ENCODE assay signal across 1 cellular context in genomic region chr5:108747111-108748009, GRCh38.
TF ChIP-seq lines count a peak whose summit lies in the region.

Gene FER, plus strand, starts transcription at chr5:108747897. Its CDS starts 50,286 bp downstream, at chr5:108798183.

TF ChIP-seq in IMR-90, 13 proteins besides CTCF, POLR2A, EP300 and RAD21:
- no peak for TF ChIP-seq USF2 (IDR thresholded peaks at IDR 0.05; ENCODE audit: low read depth, low read length)
- no peak for TF ChIP-seq CHD1 (IDR thresholded peaks at IDR 0.05; ENCODE audit: low read depth, low read length)
